16 cellular contexts compared by ENCODE assay signal in genomic region chr17:15414502-15415348, GRCh38. TPM values are rescaled to one million over a fixed set of nuclear protein-coding genes. Genes with fewer than 3 reads are reported as not detected.
DNase-seq lines count a peak whose midpoint lies in the region; ATAC-seq, FAIRE-seq and TF ChIP-seq lines count a peak whose summit lies in the region.
"Had no signal": no experiment of that assay in that cellular context is flagged by ENCODE, and none has a peak within 500 bp of the region (broad histone marks: within the 10 kb centered on the region; RNA-seq: fewer than 3 reads in every experiment).

No MANE protein-coding gene starts in this region.

- peak; percentile 72 to 75 for TF ChIP-seq POLR2A in gastrocnemius medialis (IDR thresholded peaks at IDR 0.05)

- H3K36me3 Mint-ChIP-seq in GM23338 (ENCODE audit: low read depth), result no peaks in the 10 kb centered on the region
- H3K36me3 Mint-ChIP-seq in activated naive CD4-positive, alpha-beta T cell treated with anti-CD3 and anti-CD28 coated beads for 36 hours (ENCODE audit: low read depth), result no peaks in the 10 kb centered on the region

- H3K27me3 Mint-ChIP-seq in GM23338 (ENCODE audit: insufficient read depth, low read depth, poor library complexity), result peaks cover 4% of the 10 kb centered on the region
- H3K27me3 Mint-ChIP-seq in activated naive CD4-positive, alpha-beta T cell treated with anti-CD3 and anti-CD28 coated beads for 36 hours (ENCODE audit: low read depth), result no peaks in the 10 kb centered on the region
- H3K27me3 Mint-ChIP-seq: central memory CD8-positive, alpha-beta T cell had no signal

- CTCF ChIA-PET in activated naive CD4-positive, alpha-beta T cell treated with anti-CD3 and anti-CD28 coated beads for 36 hours (lab: Charles Lee), result no interaction called here

- H2AFZ ChIP-seq in GM23338, result no peak overlapping the region

- no peak overlapping the region for H3K4me2 ChIP-seq in GM23338

- no peak overlapping the region for H3K4me3 Mint-ChIP-seq in GM23338
- H3K4me3 Mint-ChIP-seq in activated naive CD4-positive, alpha-beta T cell treated with anti-CD3 and anti-CD28 coated beads for 36 hours, result no peak overlapping the region
- H3K4me3 Mint-ChIP-seq: B cell; central memory CD8-positive, alpha-beta T cell had no signal

- H3K27ac ChIP-seq in GM23338 (ENCODE audit: low read depth) (no peak overlapping the region), right cardiac atrium (ENCODE audit: low read length) (peak overlapping the region; percentile 54), gastrocnemius medialis (peak overlapping the region; percentile 83 to 92 (median 90)), coronary artery (no peak overlapping the region)
- H3K27ac ChIP-seq: uterus had no signal

- H3K27me3 ChIP-seq in GM23338 (ENCODE audit: insufficient read depth), result no peaks in the 10 kb centered on the region
- H3K27me3 ChIP-seq in right cardiac atrium (ENCODE audit: control insufficient read depth, insufficient read depth), result no peaks in the 10 kb centered on the region
- no peaks in the 10 kb centered on the region for H3K27me3 ChIP-seq in gastrocnemius medialis
- H3K27me3 ChIP-seq: uterus had no signal

- no peak overlapping the region for H3K4me3 ChIP-seq in GM23338
- no peak overlapping the region for H3K4me3 ChIP-seq in right cardiac atrium (ENCODE audit: low read length)
- peak overlapping the region in 2 of 4 donors; percentile 20 to 35 for H3K4me3 ChIP-seq in gastrocnemius medialis
- no peak overlapping the region for H3K4me3 ChIP-seq in coronary artery
- H3K4me3 ChIP-seq: uterus had no signal

- no peaks in the 10 kb centered on the region for H3F3A ChIP-seq in GM23338 (replicated peaks; ENCODE audit: low read depth)

- no peak overlapping the region for H3K27ac Mint-ChIP-seq in GM23338
- H3K27ac Mint-ChIP-seq in activated naive CD4-positive, alpha-beta T cell treated with anti-CD3 and anti-CD28 coated beads for 36 hours, result no peak overlapping the region
- H3K27ac Mint-ChIP-seq: B cell had no signal

- H3K9me3 ChIP-seq in right cardiac atrium (ENCODE audit: control insufficient read depth, low read length), result no peaks in the 10 kb centered on the region
- H3K9me3 ChIP-seq in gastrocnemius medialis, result no peaks in the 10 kb centered on the region
- H3K9me3 ChIP-seq: uterus had no signal

- intact Hi-C loops in right cardiac atrium (cut with DNase I), result no loop called here
- intact Hi-C loops in gastrocnemius medialis (cut with DNase I; ENCODE audit: low total_unique reads), result loop anchor here (1.0 to 2.0 kb wide), 4 partner anchors 17 to 153 kb away; no protein-coding TSS in a partner anchor
- intact Hi-C loops in activated naive CD4-positive, alpha-beta T cell treated with anti-CD3 and anti-CD28 coated beads for 36 hours (cut with micrococcal nuclease), result no loop called here

- in situ Hi-C loops in SK-MEL-5 (cut with HindIII; ENCODE audit: low pct_unique_long_range_greater_than_20kb, low sequenced_read_pairs), result no loop called here
- in situ Hi-C loops in gastrocnemius medialis (cut with MboI; ENCODE audit: low sequenced_read_pairs in 4 of 4), result loop anchor here (5.0 to 25.0 kb wide), 4 partner anchors 88 to 160 kb away; partner anchors contain the start of gene PMP22 (in 3 of the 4)

- FAIRE-seq in D721Med (lab: Jason Lieb, UNC), result no peak
- FAIRE-seq: endothelial cell of umbilical vein, GM12892 had no signal

- H3K36me3 ChIP-seq in GM23338 (ENCODE audit: insufficient read depth) (no peaks in the 10 kb centered on the region), gastrocnemius medialis (no peaks in the 10 kb centered on the region)
- H3K36me3 ChIP-seq: uterus had no signal

- H3K9me3 Mint-ChIP-seq in GM23338, result no peaks in the 10 kb centered on the region
- H3K9me3 Mint-ChIP-seq in activated naive CD4-positive, alpha-beta T cell treated with anti-CD3 and anti-CD28 coated beads for 36 hours, result no peaks in the 10 kb centered on the region
- H3K9me3 Mint-ChIP-seq: central memory CD8-positive, alpha-beta T cell had no signal

- no peak for TF ChIP-seq CTCF in GM23338 (conservative IDR thresholded peaks at IDR 0.05; ENCODE audit: low read depth in 2 of 2)
- TF ChIP-seq CTCF in gastrocnemius medialis (IDR thresholded peaks at IDR 0.05 in 4 of 5, conservative IDR thresholded peaks at IDR 0.05 in 1 of 5), result peak in 2 of 5 experiments; percentile 11 to 33
- no peak for TF ChIP-seq CTCF in coronary artery (IDR thresholded peaks at IDR 0.05)
- TF ChIP-seq CTCF in D721Med (IDR thresholded peaks at IDR 0.05; ENCODE audit: insufficient read depth, missing control alignments), result no peak

- DNase-seq in GM23338 (ENCODE audit: low spot score) (no peak), SK-MEL-5 (ENCODE audit: low read depth, low spot score) (peak; percentile 57), right cardiac atrium (peak; percentile 68 to 85 (median 83)), gastrocnemius medialis (peak; percentile 96 to 99), coronary artery (ENCODE audit: low spot score) (no peak), OCI-M1 (lab: John Stamatoyannopoulos, UW) (no peak), D721Med (ENCODE audit: insufficient read length, low spot score) (no peak)
- DNase-seq in activated naive CD4-positive, alpha-beta T cell treated with anti-CD3 and anti-CD28 coated beads for 36 hours, result no peak
- DNase-seq: activated naive CD4-positive, alpha-beta T cell; NCI-H1417 treated with DMSO at 0.1 percent for 48 hours; uterus had no signal

- H3K4me1 Mint-ChIP-seq in GM23338, result peaks cover 12% of the 10 kb centered on the region
- peaks cover 4% of the 10 kb centered on the region for H3K4me1 Mint-ChIP-seq in activated naive CD4-positive, alpha-beta T cell treated with anti-CD3 and anti-CD28 coated beads for 36 hours (ENCODE audit: low read depth)
- H3K4me1 Mint-ChIP-seq: B cell had no signal

- 79% methylated on average over 16 of the region's 16 CpGs for WGBS in right cardiac atrium

- H3K9me2 ChIP-seq in GM23338 (ENCODE audit: insufficient read depth), result no peaks in the 10 kb centered on the region

- ATAC-seq in GM23338 (peak; percentile 54), right cardiac atrium (peak; percentile 84 to 87), gastrocnemius medialis (peak; percentile 90 to 91)
- ATAC-seq: left colon had no signal

- H3K4me1 ChIP-seq in GM23338 (ENCODE audit: insufficient read depth) (no peaks in the 10 kb centered on the region), right cardiac atrium (ENCODE audit: control insufficient read depth, insufficient read depth, low read length) (no peaks in the 10 kb centered on the region), gastrocnemius medialis (peaks cover 25 to 40% of the 10 kb centered on the region in 2 donors)
- H3K4me1 ChIP-seq: uterus had no signal

- no peaks in the 10 kb centered on the region for H4K20me1 ChIP-seq in GM23338 (replicated peaks; ENCODE audit: insufficient read depth)

- H3K79me2 ChIP-seq in GM23338 (replicated peaks; ENCODE audit: insufficient read depth), result no peaks in the 10 kb centered on the region

TF ChIP-seq in GM23338, 12 proteins besides CTCF, POLR2A, EP300 and RAD21 (continues in another document):
- TF ChIP-seq EZH2 (IDR thresholded peaks at IDR 0.05; ENCODE audit: low read depth, unreplicated experiment) (no peak), CREB1 (CRISPR knock-in tag; IDR thresholded peaks at IDR 0.05; ENCODE audit: low read depth) (no peak)

RNA-seq across cellular contexts. Expression of gene CDRT4, which starts 52.7 kb away (rescaled TPM):
- 8.7 and 13.0 TPM in 2 replicates for total RNA-seq in GM23338 (2014; rRNA removed; shearing (Covaris generic))
- polyA plus RNA-seq in GM23338 (2016; fragmentation: Nextera tagmentation; extraction: Ambion mirVana) (6.5 TPM in 2 replicates), right cardiac atrium (2.7 TPM)
- total RNA-seq in SK-MEL-5 (2014; rRNA removed; shearing (Covaris generic)), result 0.77 and 1.6 TPM in 2 replicates
- 2.9 TPM in 1 of 2 replicates, not detected in the other for polyA plus RNA-seq in SK-MEL-5 (2015; cell fraction: cytosol; rRNA removed)
- 1.7 and 8.6 TPM in 2 replicates for polyA plus RNA-seq in SK-MEL-5 (2015; cell fraction: nucleus; rRNA removed)
- total RNA-seq in right cardiac atrium (1 to 10 TPM; 1.4 to 3.6 (median 2.3) TPM), gastrocnemius medialis (1 to 10 TPM in 2 of 4 donors, under 1 TPM in 2; 0.66 to 2.0 (median 1.00) TPM)
- total RNA-seq in activated naive CD4-positive, alpha-beta T cell treated with anti-CD3 and anti-CD28 coated beads for 36 hours, result 1 to 10 TPM; 1.0 TPM

Comparison
In these comparisons a context has a peak if more than half of its experiments do, and no peak if none do; other contexts are left out.
1. DNase-seq: peak in SK-MEL-5 (single experiment), right cardiac atrium (3 of 3) and gastrocnemius medialis (2 of 2); none in GM23338 (single experiment), coronary artery (single experiment), OCI-M1 (single experiment), activated naive CD4-positive, alpha-beta T cell treated with anti-CD3 and anti-CD28 coated beads for 36 hours (single experiment) and D721Med (single experiment).
2. H3K27ac ChIP-seq: peak in right cardiac atrium (single experiment) and gastrocnemius medialis (4 of 4); none in GM23338 (single experiment) and coronary artery (0 of 2).
3. Peak in every context shown above with its lines, with median percentiles within 50 percentile points of each other: ATAC-seq.